11 cellular contexts compared by ENCODE assay signal in the genomic region with DNA sequence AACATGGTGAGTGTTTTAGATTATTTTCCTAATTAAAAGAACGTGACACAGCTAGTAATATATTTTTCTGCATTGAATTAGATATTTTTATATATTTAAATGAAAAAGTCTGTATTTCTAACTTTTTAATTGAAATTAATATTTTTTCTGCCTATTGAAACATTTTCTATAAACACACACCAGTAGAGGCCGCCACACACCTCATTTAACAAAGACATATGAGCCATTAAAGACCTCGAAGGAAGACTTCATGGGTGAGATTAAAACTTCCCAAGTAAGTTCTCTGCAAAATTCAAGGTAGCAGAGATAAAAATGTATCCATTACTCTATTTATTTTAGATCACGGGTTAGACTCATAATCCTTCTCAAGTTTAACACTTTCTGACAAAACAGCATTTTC. TPM values are rescaled to one million over a fixed set of nuclear protein-coding genes. Genes with fewer than 3 reads are reported as not detected.
DNase-seq lines count a peak whose midpoint lies in the region; ATAC-seq and TF ChIP-seq lines count a peak whose summit lies in the region.
"Had no signal": no experiment of that assay in that cellular context is flagged by ENCODE, and none has a peak within 500 bp of the region (broad histone marks: within the 10 kb centered on the region; RNA-seq: fewer than 3 reads in every experiment).

No MANE protein-coding gene starts in this region.

- ATAC-seq in SK-N-SH treated with all-trans-retinoic acid at 6 μM for 48 hours (no peak), GM21528 (IDR thresholded peaks at IDR 0.05; ENCODE audit: low FRiP score, unreplicated experiment) (no peak), HG03521 (IDR thresholded peaks at IDR 0.05; ENCODE audit: unreplicated experiment) (no peak)

- H3K27ac ChIP-seq in SK-N-SH (ENCODE audit: low read depth in 2 of 2, low read length in 1 of 2), result no peak overlapping the region
- H3K27ac ChIP-seq in OCI-LY7 (ENCODE audit: low read depth, low read length, poor library complexity, severe bottlenecking), result no peak overlapping the region
- peak overlapping the region; percentile 64 for H3K27ac ChIP-seq in substantia nigra (ENCODE audit: low read depth, low read length, poor library complexity, severe bottlenecking)

- no TSS peak for BruUV-seq in OCI-LY7 (replicated peaks; lab: Mats Ljungman, UMichigan)

- H3K9me2 ChIP-seq in SK-N-SH (no peaks in the 10 kb centered on the region), OCI-LY7 (ENCODE audit: insufficient read depth, low read length) (no peaks in the 10 kb centered on the region)

- H3K4me1 ChIP-seq in SK-N-SH (ENCODE audit: control insufficient read depth in 1 of 2, insufficient read depth in 2 of 2, low read depth in 1 of 2, low read length in 1 of 2) (no peaks in the 10 kb centered on the region), OCI-LY7 (ENCODE audit: insufficient read depth, low read length, poor library complexity, severe bottlenecking) (no peaks in the 10 kb centered on the region)

- H3K4me2 ChIP-seq in SK-N-SH, result no peak overlapping the region
- H3K4me2 ChIP-seq in OCI-LY7 (ENCODE audit: low read length), result no peak overlapping the region

- H3K4me3 ChIP-seq in SK-N-SH (ENCODE audit: low read depth in 2 of 2, low read length in 1 of 2) (no peak overlapping the region), OCI-LY7 (ENCODE audit: low read depth, low read length, poor library complexity, severe bottlenecking) (no peak overlapping the region), epithelial cell of proximal tubule (ENCODE audit: low read depth, low read length) (no peak overlapping the region)

- peak; percentile 50; the same call in 1 of the 2 replicates for TF ChIP-seq RAD21 in SK-N-SH (IDR thresholded peaks at IDR 0.05; ENCODE audit: low read length)

- H4K20me1 ChIP-seq in SK-N-SH (ENCODE audit: insufficient read depth), result no peaks in the 10 kb centered on the region
- no peaks in the 10 kb centered on the region for H4K20me1 ChIP-seq in OCI-LY7 (ENCODE audit: insufficient read depth, low read length)

- CTCF ChIA-PET in SK-N-SH (lab: Yijun Ruan, JAX) (interaction anchor here (1.0 to 1.5 kb wide), 2 partner anchors 11 to 12 kb away, joined by 4 read pairs; no protein-coding TSS in a partner anchor), OCI-LY7 (lab: Charles Lee; ENCODE audit: unreplicated experiment) (no interaction called here)

- peak; percentile 54 for TF ChIP-seq CTCF in SK-N-SH (IDR thresholded peaks at IDR 0.05)
- peak; percentile 56; the same call in 1 of the 2 replicates for TF ChIP-seq CTCF in OCI-LY7 (conservative IDR thresholded peaks at IDR 0.05; ENCODE audit: low read length)
- peak; percentile 45 for TF ChIP-seq CTCF in epithelial cell of proximal tubule (conservative IDR thresholded peaks at IDR 0.05; ENCODE audit: low read depth, low read length)

- H2AFZ ChIP-seq in SK-N-SH (ENCODE audit: low read depth) (no peak overlapping the region), OCI-LY7 (ENCODE audit: low read length) (no peak overlapping the region)

- WGBS in SK-N-SH (ENCODE audit: low lambda C conversion rate), result under 1% methylated on average over 4 of the region's 4 CpGs

- POLR2A ChIA-PET in SK-N-SH (lab: Yijun Ruan, JAX) (no interaction called here), OCI-LY7 (lab: Charles Lee) (no interaction called here)

- H3K36me3 ChIP-seq in SK-N-SH (replicated peaks in 1 of 2; ENCODE audit: control insufficient read depth in 1 of 2, insufficient read depth in 2 of 2, low read length in 1 of 2) (no peaks in the 10 kb centered on the region), OCI-LY7 (ENCODE audit: insufficient read depth, low read length) (no peaks in the 10 kb centered on the region)

- TF ChIP-seq EP300 in SK-N-SH (IDR thresholded peaks at IDR 0.05; ENCODE audit: borderline replicate concordance in 1 of 2, low read depth in 1 of 2, low read length in 1 of 2), result no peak

- intact Hi-C loops in OCI-LY7 (cut with micrococcal nuclease; ENCODE audit: unreplicated experiment), result no loop called here

- H3K9me3 ChIP-seq in SK-N-SH (no peaks in the 10 kb centered on the region), OCI-LY7 (ENCODE audit: low read length) (no peaks in the 10 kb centered on the region)

- DNase-seq in SK-N-SH (no peak), OCI-LY7 (ENCODE audit: low spot score) (peak; percentile 1), epithelial cell of proximal tubule (ENCODE audit: low read depth) (no peak), substantia nigra (lab: John Stamatoyannopoulos, UW) (peak in 18 of 49 donors; percentile 2 to 52 (median 14))
- DNase-seq in stimulated activated naive CD4-positive, alpha-beta T cell treated with Interleukin-2 at 50 U/mL for 16 hours (lab: John Stamatoyannopoulos, UW), result no peak
- DNase-seq: activated CD4-positive, CD25-positive, alpha-beta regulatory T cell treated with anti-CD3 and anti-CD28 coated beads, Interleukin-2, amount 50 U/mL, for 72 hours had no signal

- H3K27me3 ChIP-seq in SK-N-SH (ENCODE audit: insufficient read depth), result no peaks in the 10 kb centered on the region; the same call in 1 of the 2 replicates

- no peaks in the 10 kb centered on the region for H3F3A ChIP-seq in SK-N-SH (replicated peaks; ENCODE audit: insufficient read depth)

- no peak overlapping the region for H3K9ac ChIP-seq in SK-N-SH

- H3K79me2 ChIP-seq in SK-N-SH (ENCODE audit: insufficient read depth), result no peaks in the 10 kb centered on the region
- H3K79me2 ChIP-seq in OCI-LY7 (ENCODE audit: insufficient read depth, low read depth, low read length), result no peaks in the 10 kb centered on the region

TF ChIP-seq in SK-N-SH, 30 proteins besides CTCF, POLR2A, EP300 and RAD21:
- TF ChIP-seq, protein P1, sequence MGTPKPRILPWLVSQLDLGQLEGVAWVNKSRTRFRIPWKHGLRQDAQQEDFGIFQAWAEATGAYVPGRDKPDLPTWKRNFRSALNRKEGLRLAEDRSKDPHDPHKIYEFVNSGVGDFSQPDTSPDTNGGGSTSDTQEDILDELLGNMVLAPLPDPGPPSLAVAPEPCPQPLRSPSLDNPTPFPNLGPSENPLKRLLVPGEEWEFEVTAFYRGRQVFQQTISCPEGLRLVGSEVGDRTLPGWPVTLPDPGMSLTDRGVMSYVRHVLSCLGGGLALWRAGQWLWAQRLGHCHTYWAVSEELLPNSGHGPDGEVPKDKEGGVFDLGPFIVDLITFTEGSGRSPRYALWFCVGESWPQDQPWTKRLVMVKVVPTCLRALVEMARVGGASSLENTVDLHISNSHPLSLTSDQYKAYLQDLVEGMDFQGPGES (IDR thresholded peaks at IDR 0.05; ENCODE audit: low read depth, low read length), result no peak
- TF ChIP-seq GATA2 (CRISPR knock-in tag; IDR thresholded peaks at IDR 0.05), result no peak
- no peak for TF ChIP-seq SIN3A (IDR thresholded peaks at IDR 0.05; ENCODE audit: borderline replicate concordance, low read depth, low read length)
- no peak for TF ChIP-seq TCF12 (IDR thresholded peaks at IDR 0.05)
- TF ChIP-seq MEF2A (IDR thresholded peaks at IDR 0.05; ENCODE audit: borderline replicate concordance, low read depth), result no peak
- TF ChIP-seq POLR2AphosphoS5 (IDR thresholded peaks at IDR 0.05; ENCODE audit: low read depth, low read length), result no peak
- TF ChIP-seq FOXM1 (IDR thresholded peaks at IDR 0.05; ENCODE audit: low read depth), result no peak

TF ChIP-seq in SK-N-SH treated with all-trans-retinoic acid at 6 μM for 48 hours, 23 proteins besides CTCF, POLR2A, EP300 and RAD21:
- TF ChIP-seq ZFP3 (CRISPR knock-in tag; IDR thresholded peaks at IDR 0.05) (no peak), BACH2 (CRISPR knock-in tag; IDR thresholded peaks at IDR 0.05; ENCODE audit: borderline replicate concordance) (no peak), TOX (CRISPR knock-in tag; IDR thresholded peaks at IDR 0.05; ENCODE audit: borderline replicate concordance) (no peak), SNAI2 (CRISPR knock-in tag; IDR thresholded peaks at IDR 0.05) (no peak), ZNF565 (CRISPR knock-in tag; conservative IDR thresholded peaks at IDR 0.05; ENCODE audit: low read depth) (no peak)

RNA-seq across cellular contexts. Expression of a gene that starts 8.3 kb away (rescaled TPM):
- not detected in 2 replicates for polyA plus RNA-seq in SK-N-SH (2012; rRNA removed)
- polyA plus RNA-seq in SK-N-SH (2012; cell fraction: cytosol; rRNA removed), result not detected in 2 replicates
- not detected in 2 replicates for polyA plus RNA-seq in SK-N-SH (2012; cell fraction: nucleus; rRNA removed)
- not detected in 2 replicates for total RNA-seq in OCI-LY7 (2014; rRNA removed; shearing (Covaris generic))
- not detected in 2 replicates for total RNA-seq in OCI-LY7 (2022)
- 0.07 TPM in 1 of 2 replicates, not detected in the other for total RNA-seq in epithelial cell of proximal tubule
- total RNA-seq: CD4-positive, CD25-positive, alpha-beta regulatory T cell; HT1080 had no signal
- polyA plus RNA-seq: CD4-positive, CD25-positive, alpha-beta regulatory T cell had no signal
